19 cellular contexts compared by ENCODE assay signal in the genomic region with DNA sequence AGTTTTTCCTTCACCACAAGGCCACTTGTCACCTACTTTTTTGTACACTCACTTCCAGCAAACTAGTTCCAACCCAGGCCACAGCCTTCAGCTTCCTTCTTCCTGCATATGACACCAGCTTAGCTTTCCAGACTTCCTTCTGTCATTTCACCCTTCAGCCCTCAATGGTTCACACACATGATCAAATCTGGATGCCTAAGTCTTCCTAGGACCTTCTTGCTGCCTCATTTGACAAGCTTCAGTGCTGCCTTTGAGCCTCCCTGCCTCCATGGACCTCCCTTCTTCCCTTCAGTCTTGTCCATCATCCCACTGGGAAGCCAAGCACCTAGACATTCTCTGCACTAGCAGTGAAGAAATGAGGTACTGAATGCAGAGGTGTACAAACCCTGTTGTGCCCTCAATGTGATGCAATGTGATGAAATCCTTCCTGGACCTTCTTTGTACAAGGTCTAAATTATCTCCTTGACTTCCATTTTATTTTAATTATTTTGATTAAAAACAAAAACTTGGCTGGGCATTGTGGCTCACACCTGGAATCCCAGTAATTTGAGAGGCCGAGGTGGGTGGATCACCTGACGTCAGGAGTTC. TPM values are rescaled to one million over a fixed set of nuclear protein-coding genes. Genes with fewer than 3 reads are reported as not detected.
DNase-seq lines count a peak whose midpoint lies in the region; ATAC-seq, FAIRE-seq and TF ChIP-seq lines count a peak whose summit lies in the region.
"Had no signal": no experiment of that assay in that cellular context is flagged by ENCODE, and none has a peak within 500 bp of the region (broad histone marks: within the 10 kb centered on the region; RNA-seq: fewer than 3 reads in every experiment).

No MANE protein-coding gene starts in this region.

- H4K20me1 ChIP-seq in K562 (replicated peaks; ENCODE audit: control insufficient read depth, insufficient read depth, low read length) = no peaks in the 10 kb centered on the region

- 65% methylated on average over 2 of the region's 2 CpGs for WGBS in K562 (ENCODE audit: insufficient coverage, low coverage, missing lambda C conversion rate)

- no peaks in the 10 kb centered on the region for H3K79me2 ChIP-seq in K562 (ENCODE audit: control insufficient read depth, insufficient read depth, low read length)

- H3K9ac ChIP-seq in K562 (ENCODE audit: insufficient read depth in 1 of 2, low read depth in 2 of 2, low read length in 2 of 2) = no peak overlapping the region

- peak; percentile 46; the same call in 2 of the 3 replicates for ATAC-seq in K562
- ATAC-seq: Panc1, T-cell had no signal

- no peak overlapping the region for H2AFZ ChIP-seq in K562 (ENCODE audit: low read depth, low read length)

- DNase-seq in activated CD4-positive, alpha-beta T cell treated with anti-CD3 and anti-CD28 coated beads, Interleukin-2, amount 10 ng/mL, durations not matched to agents 24 days and 14 days = no peak
- no peak for DNase-seq in activated CD4-positive, alpha-beta T cell treated with anti-CD3 and anti-CD28 coated beads for 48 hours
- peak; percentile 57 for DNase-seq in OCI-M1 (lab: John Stamatoyannopoulos, UW)
- no peak for DNase-seq in K562 (ENCODE audit: extremely low read depth in 1 of 4, low spot score in 3 of 4)
- DNase-seq in progenitor cell of endocrine pancreas (ENCODE audit: low spot score, unreplicated experiment) = no peak
- DNase-seq in posterior vena cava (ENCODE audit: low spot score) = no peak
- no peak for DNase-seq in stimulated activated CD4-positive, alpha-beta T cell treated with anti-CD3 and anti-CD28 coated beads, Interleukin-4, amount 100 ng/mL, for 4 hours
- no peak for DNase-seq in SIG-M5 (lab: John Stamatoyannopoulos, UW)
- DNase-seq: ACHN; activated effector memory CD4-positive, alpha-beta T cell treated with Interleukin-2 at 50 U/mL for 16 hours; midbrain; MM.1S; NCI-H2081 treated with DMSO at 0.1 percent for 48 hours; stimulated activated CD4-positive, alpha-beta T cell treated with anti-CD3 and anti-CD28 coated beads, Interleukin-2, amount 100 ng/mL, for 48 hours; T-cell; trophoblast cell had no signal

- H3K4me2 ChIP-seq in K562 (ENCODE audit: insufficient read depth, low read length) = no peak overlapping the region

- no peak for TF ChIP-seq CTCF in K562 (IDR thresholded peaks at IDR 0.05 in 2 of 3, conservative IDR thresholded peaks at IDR 0.05 in 1 of 3; ENCODE audit: insufficient read depth in 2 of 3, low read depth in 1 of 3, low read length in 3 of 3)
- no peak for TF ChIP-seq CTCF in progenitor cell of endocrine pancreas (IDR thresholded peaks at IDR 0.05; ENCODE audit: unreplicated experiment)

- no peaks in the 10 kb centered on the region for H3K27me3 Mint-ChIP-seq in activated CD4-positive, alpha-beta T cell treated with anti-CD3 and anti-CD28 coated beads, Interleukin-2, amount 10 ng/mL, durations not matched to agents 24 days and 14 days
- H3K27me3 Mint-ChIP-seq in progenitor cell of endocrine pancreas = no peaks in the 10 kb centered on the region
- H3K27me3 Mint-ChIP-seq: T-cell had no signal

- H3K36me3 ChIP-seq in K562 (ENCODE audit: control insufficient read depth, insufficient read depth, low read length) = peaks cover 36% of the 10 kb centered on the region; the same call in 2 of the 3 replicates

- H3K27ac ChIP-seq in K562 (ENCODE audit: extremely low read depth, low read depth, low read length) = peak overlapping the region; percentile 26; the same call in 1 of the 3 replicates

- no peak for TF ChIP-seq POLR2A in K562 (conservative IDR thresholded peaks at IDR 0.05)

- no peak overlapping the region for H3K4me3 Mint-ChIP-seq in activated CD4-positive, alpha-beta T cell treated with anti-CD3 and anti-CD28 coated beads, Interleukin-2, amount 10 ng/mL, durations not matched to agents 24 days and 14 days
- H3K4me3 Mint-ChIP-seq in progenitor cell of endocrine pancreas (ENCODE audit: low read depth) = no peak overlapping the region
- H3K4me3 Mint-ChIP-seq: T-cell had no signal

- H3K9me1 ChIP-seq in K562 (ENCODE audit: control insufficient read depth, insufficient read depth, low read length) = no peaks in the 10 kb centered on the region

- H3K9me3 Mint-ChIP-seq in activated CD4-positive, alpha-beta T cell treated with anti-CD3 and anti-CD28 coated beads, Interleukin-2, amount 10 ng/mL, durations not matched to agents 24 days and 14 days = no peaks in the 10 kb centered on the region
- no peaks in the 10 kb centered on the region for H3K9me3 Mint-ChIP-seq in progenitor cell of endocrine pancreas (ENCODE audit: low read depth)
- H3K9me3 Mint-ChIP-seq: T-cell had no signal

- no peak for FAIRE-seq in K562 (lab: Jason Lieb, UNC)
- FAIRE-seq: H1, kidney had no signal

- peaks cover 50% of the 10 kb centered on the region for H3K4me1 Mint-ChIP-seq in activated CD4-positive, alpha-beta T cell treated with anti-CD3 and anti-CD28 coated beads, Interleukin-2, amount 10 ng/mL, durations not matched to agents 24 days and 14 days
- peaks cover 5% of the 10 kb centered on the region for H3K4me1 Mint-ChIP-seq in progenitor cell of endocrine pancreas (ENCODE audit: low read depth)

- CTCF ChIA-PET in K562 (lab: Yijun Ruan, JAX; ENCODE audit: low intra/inter-chr PET ratio) = no interaction called here

- no peak for TF ChIP-seq EP300 in K562 (IDR thresholded peaks at IDR 0.05; ENCODE audit: low read length)

- no peak for TF ChIP-seq RAD21 in K562 (CRISPR knock-in tag; conservative IDR thresholded peaks at IDR 0.05 in 1 of 2, IDR thresholded peaks at IDR 0.05 in 1 of 2)

- H3K4me3 ChIP-seq in K562 = no peak overlapping the region

- BruUV-seq in K562 (replicated peaks; lab: Mats Ljungman, UMichigan) = no TSS peak

- H3K4me1 ChIP-seq in K562 (replicated peaks in 1 of 2; ENCODE audit: control insufficient read depth in 2 of 2, insufficient read depth in 2 of 2, low read length in 2 of 2) = no peaks in the 10 kb centered on the region; a peak in 1 of 5 replicates

- H3K36me3 Mint-ChIP-seq in activated CD4-positive, alpha-beta T cell treated with anti-CD3 and anti-CD28 coated beads, Interleukin-2, amount 10 ng/mL, durations not matched to agents 24 days and 14 days (ENCODE audit: low read depth) = peaks cover 77% of the 10 kb centered on the region
- H3K36me3 Mint-ChIP-seq in progenitor cell of endocrine pancreas (ENCODE audit: insufficient read depth) = peaks cover 21% of the 10 kb centered on the region

- in situ Hi-C loops in K562 (cut with MboI) = no loop called here

- POLR2A ChIA-PET in K562 (lab: Yijun Ruan, JAX) = interaction anchor here (0.6 kb wide), 1 partner anchor 221 kb away, joined by 3 read pairs; no protein-coding TSS in a partner anchor

- H3K27me3 ChIP-seq in K562 (ENCODE audit: control insufficient read depth in 2 of 2, insufficient read depth in 2 of 2, low read length in 2 of 2) = no peaks in the 10 kb centered on the region

- intact Hi-C loops in activated CD4-positive, alpha-beta T cell treated with anti-CD3 and anti-CD28 coated beads, Interleukin-2, amount 10 ng/mL, durations not matched to agents 24 days and 14 days (cut with micrococcal nuclease) = no loop called here
- intact Hi-C loops in K562 (cut with micrococcal nuclease) = no loop called here
- intact Hi-C loops in posterior vena cava (cut with DNase I) = no loop called here

- H3K27ac Mint-ChIP-seq in activated CD4-positive, alpha-beta T cell treated with anti-CD3 and anti-CD28 coated beads, Interleukin-2, amount 10 ng/mL, durations not matched to agents 24 days and 14 days = peak overlapping the region; percentile 79
- H3K27ac Mint-ChIP-seq in progenitor cell of endocrine pancreas = peak overlapping the region; percentile 73

- no peaks in the 10 kb centered on the region for H3K9me3 ChIP-seq in K562 (replicated peaks; ENCODE audit: control insufficient read depth, insufficient read depth, low read depth, low read length)

RNA-seq across cellular contexts. Expression of a gene that starts 4.3 kb away (rescaled TPM):
- total RNA-seq in activated CD4-positive, alpha-beta T cell treated with anti-CD3 and anti-CD28 coated beads, Interleukin-2, amount 10 ng/mL, durations not matched to agents 24 days and 14 days = 33.8 and 34.3 TPM in 2 replicates
- total RNA-seq in K562 (2011; cell fraction: chromatin; rRNA removed; ENCODE audit: low replicate concordance) = 20.5 and 46.6 TPM in 2 replicates
- total RNA-seq in K562 (2011; cell fraction: nucleolus; rRNA removed) = 18.4 and 21.0 TPM in 2 replicates
- total RNA-seq in K562 (2011; cell fraction: nucleoplasm; rRNA removed) = 19.1 and 20.8 TPM in 2 replicates
- total RNA-seq in K562 (2014; rRNA removed) (0.41 and 0.73 TPM in 2 replicates), K562 (2014; rRNA removed; fragmentation: Illumina TruSeq; extraction: Trizol) (0.57 and 0.65 TPM in 2 replicates), K562 (2015; rRNA removed; fragmentation: Illumina TruSeq; extraction: Trizol) (0.68 and 1.1 TPM in 2 replicates), K562 (2021) (2.5 and 2.6 TPM in 2 replicates), progenitor cell of endocrine pancreas (380 and 408 TPM in 2 replicates), posterior vena cava (1 to 10 TPM; 8.0 to 9.4 TPM)
- polyA plus RNA-seq in K562 (2011; rRNA removed) (1.0 and 1.4 TPM in 2 replicates), K562 (2014; fragmentation: Illumina TruSeq; extraction: Trizol) (0.84 and 0.85 TPM in 2 replicates), K562 (2014; fragmentation: Nextera tagmentation; extraction: Ambion mirVana) (under 1 TPM; 0.11 to 0.28 TPM), K562 (2014; rRNA removed) (0.97 and 2.5 TPM in 2 replicates)
- 0.62 and 0.89 TPM in 2 replicates for polyA plus RNA-seq in K562 (2011; cell fraction: cytosol; rRNA removed)
- 9.7 and 17.2 TPM in 2 replicates for polyA plus RNA-seq in K562 (2011; cell fraction: nucleus; rRNA removed)
- 1.9 and 6.6 TPM in 2 replicates for polyA plus RNA-seq in K562 (2012)
- 0.42 and 0.67 TPM in 2 replicates for polyA minus RNA-seq in K562 (2011; rRNA and poly(A)+ RNA removed)
- polyA minus RNA-seq in K562 (2011; cell fraction: cytosol; rRNA and poly(A)+ RNA removed) = not detected in 2 replicates
- 1.8 and 3.1 TPM in 2 replicates for polyA minus RNA-seq in K562 (2011; cell fraction: nucleus; rRNA and poly(A)+ RNA removed)

RNA-seq across cellular contexts. Expression of a gene that starts 6.6 kb away (rescaled TPM):
- total RNA-seq in activated CD4-positive, alpha-beta T cell treated with anti-CD3 and anti-CD28 coated beads, Interleukin-2, amount 10 ng/mL, durations not matched to agents 24 days and 14 days = 138 and 159 TPM in 2 replicates
- 81.4 and 153 TPM in 2 replicates for total RNA-seq in K562 (2011; cell fraction: chromatin; rRNA removed; ENCODE audit: low replicate concordance)
- total RNA-seq in K562 (2011; cell fraction: nucleolus; rRNA removed) = 68.0 and 70.8 TPM in 2 replicates
- 73.3 and 91.5 TPM in 2 replicates for total RNA-seq in K562 (2011; cell fraction: nucleoplasm; rRNA removed)
- total RNA-seq in K562 (2014; rRNA removed) = 4.3 and 10.4 TPM in 2 replicates
- 5.8 and 9.5 TPM in 2 replicates for total RNA-seq in K562 (2014; rRNA removed; fragmentation: Illumina TruSeq; extraction: Trizol)
- 6.1 and 7.1 TPM in 2 replicates for total RNA-seq in K562 (2015; rRNA removed; fragmentation: Illumina TruSeq; extraction: Trizol)
- total RNA-seq in K562 (2021) = 7.8 and 10.7 TPM in 2 replicates
- polyA plus RNA-seq in K562 (2011; rRNA removed) = 14.8 and 17.9 TPM in 2 replicates
- 12.1 and 12.7 TPM in 2 replicates for polyA plus RNA-seq in K562 (2011; cell fraction: cytosol; rRNA removed)
- 100 and 115 TPM in 2 replicates for polyA plus RNA-seq in K562 (2011; cell fraction: nucleus; rRNA removed)
- polyA plus RNA-seq in K562 (2012) = 11.0 and 18.6 TPM in 2 replicates
- 7.1 and 7.4 TPM in 2 replicates for polyA plus RNA-seq in K562 (2014; fragmentation: Illumina TruSeq; extraction: Trizol)
- polyA plus RNA-seq in K562 (2014; fragmentation: Nextera tagmentation; extraction: Ambion mirVana) = 1 to 10 TPM in 1 of 2 experiments, under 1 TPM in 1; 0.79 to 2.7 TPM
- 11.1 and 14.3 TPM in 2 replicates for polyA plus RNA-seq in K562 (2014; rRNA removed)
- 11.7 and 18.8 TPM in 2 replicates for polyA minus RNA-seq in K562 (2011; rRNA and poly(A)+ RNA removed)
- 2.8 and 3.9 TPM in 2 replicates for polyA minus RNA-seq in K562 (2011; cell fraction: cytosol; rRNA and poly(A)+ RNA removed)
- 13.7 and 14.9 TPM in 2 replicates for polyA minus RNA-seq in K562 (2011; cell fraction: nucleus; rRNA and poly(A)+ RNA removed)
- 57.4 and 62.4 TPM in 2 replicates for total RNA-seq in progenitor cell of endocrine pancreas
- 10 to 100 TPM; 53.7 to 92.4 TPM for total RNA-seq in posterior vena cava

RNA-seq across cellular contexts. Expression of a gene that starts 20.3 kb away (rescaled TPM):
- total RNA-seq in activated CD4-positive, alpha-beta T cell treated with anti-CD3 and anti-CD28 coated beads, Interleukin-2, amount 10 ng/mL, durations not matched to agents 24 days and 14 days = 95.1 and 95.6 TPM in 2 replicates
- total RNA-seq in K562 (2011; cell fraction: chromatin; rRNA removed; ENCODE audit: low replicate concordance) = 90.0 and 216 TPM in 2 replicates
- 97.2 and 97.5 TPM in 2 replicates for total RNA-seq in K562 (2011; cell fraction: nucleolus; rRNA removed)
- total RNA-seq in K562 (2011; cell fraction: nucleoplasm; rRNA removed) = 62.9 and 73.1 TPM in 2 replicates
- 35.7 and 42.0 TPM in 2 replicates for total RNA-seq in K562 (2014; rRNA removed)
- 14.2 and 16.4 TPM in 2 replicates for total RNA-seq in K562 (2014; rRNA removed; fragmentation: Illumina TruSeq; extraction: Trizol)
- total RNA-seq in K562 (2015; rRNA removed; fragmentation: Illumina TruSeq; extraction: Trizol) = 19.1 and 19.2 TPM in 2 replicates
- 40.4 and 47.6 TPM in 2 replicates for total RNA-seq in K562 (2021)
- 10.4 and 10.9 TPM in 2 replicates for polyA plus RNA-seq in K562 (2011; rRNA removed)
- 10.0 and 11.7 TPM in 2 replicates for polyA plus RNA-seq in K562 (2011; cell fraction: cytosol; rRNA removed)
- polyA plus RNA-seq in K562 (2011; cell fraction: nucleus; rRNA removed) = 71.6 and 97.1 TPM in 2 replicates
- 37.4 and 47.4 TPM in 2 replicates for polyA plus RNA-seq in K562 (2012)
- polyA plus RNA-seq in K562 (2014; fragmentation: Illumina TruSeq; extraction: Trizol) = 24.3 and 37.9 TPM in 2 replicates
- 1 to 10 TPM; 3.1 to 6.1 TPM for polyA plus RNA-seq in K562 (2014; fragmentation: Nextera tagmentation; extraction: Ambion mirVana)
- 28.8 and 33.2 TPM in 2 replicates for polyA plus RNA-seq in K562 (2014; rRNA removed)
- polyA minus RNA-seq in K562 (2011; rRNA and poly(A)+ RNA removed) = 9.7 and 24.2 TPM in 2 replicates
- 12.1 and 24.3 TPM in 2 replicates for polyA minus RNA-seq in K562 (2011; cell fraction: cytosol; rRNA and poly(A)+ RNA removed)
- polyA minus RNA-seq in K562 (2011; cell fraction: nucleus; rRNA and poly(A)+ RNA removed) = 31.6 and 43.9 TPM in 2 replicates
- total RNA-seq in progenitor cell of endocrine pancreas = 99.3 and 104 TPM in 2 replicates
- total RNA-seq in posterior vena cava = 10 to 100 TPM; 34.9 to 53.7 TPM

RNA-seq across cellular contexts. Expression of a gene that starts 21.0 kb away (rescaled TPM):
- 107 and 112 TPM in 2 replicates for total RNA-seq in activated CD4-positive, alpha-beta T cell treated with anti-CD3 and anti-CD28 coated beads, Interleukin-2, amount 10 ng/mL, durations not matched to agents 24 days and 14 days
- total RNA-seq in K562 (2011; cell fraction: chromatin; rRNA removed; ENCODE audit: low replicate concordance) = 71.7 and 221 TPM in 2 replicates
- 175 and 192 TPM in 2 replicates for total RNA-seq in K562 (2011; cell fraction: nucleolus; rRNA removed)
- total RNA-seq in K562 (2011; cell fraction: nucleoplasm; rRNA removed) = 73.9 and 88.9 TPM in 2 replicates
- total RNA-seq in K562 (2014; rRNA removed) (109 and 151 TPM in 2 replicates), K562 (2014; rRNA removed; fragmentation: Illumina TruSeq; extraction: Trizol) (15.2 and 21.7 TPM in 2 replicates), K562 (2015; rRNA removed; fragmentation: Illumina TruSeq; extraction: Trizol) (31.8 and 36.2 TPM in 2 replicates), K562 (2021) (104 and 122 TPM in 2 replicates), progenitor cell of endocrine pancreas (54.9 and 56.4 TPM in 2 replicates), posterior vena cava (10 to 100 TPM; 24.9 to 30.6 TPM)
- polyA plus RNA-seq in K562 (2011; rRNA removed) (13.7 and 22.4 TPM in 2 replicates), K562 (2014; fragmentation: Illumina TruSeq; extraction: Trizol) (46.0 and 58.1 TPM in 2 replicates), K562 (2014; fragmentation: Nextera tagmentation; extraction: Ambion mirVana) (1 to 10 TPM; 7.3 to 7.5 TPM), K562 (2014; rRNA removed) (41.5 and 47.7 TPM in 2 replicates)
- polyA plus RNA-seq in K562 (2011; cell fraction: cytosol; rRNA removed) = 17.4 and 31.1 TPM in 2 replicates
- 90.5 and 143 TPM in 2 replicates for polyA plus RNA-seq in K562 (2011; cell fraction: nucleus; rRNA removed)
- 48.6 and 67.0 TPM in 2 replicates for polyA plus RNA-seq in K562 (2012)
- 30.5 and 36.4 TPM in 2 replicates for polyA minus RNA-seq in K562 (2011; rRNA and poly(A)+ RNA removed)
- 44.0 and 46.2 TPM in 2 replicates for polyA minus RNA-seq in K562 (2011; cell fraction: cytosol; rRNA and poly(A)+ RNA removed)
- 86.6 and 94.8 TPM in 2 replicates for polyA minus RNA-seq in K562 (2011; cell fraction: nucleus; rRNA and poly(A)+ RNA removed)

RNA-seq across cellular contexts. Expression of a gene that starts 21.2 kb away (rescaled TPM):
- total RNA-seq in activated CD4-positive, alpha-beta T cell treated with anti-CD3 and anti-CD28 coated beads, Interleukin-2, amount 10 ng/mL, durations not matched to agents 24 days and 14 days = 565 and 584 TPM in 2 replicates
- total RNA-seq in K562 (2011; cell fraction: chromatin; rRNA removed; ENCODE audit: low replicate concordance) = 148 and 155 TPM in 2 replicates
- total RNA-seq in K562 (2011; cell fraction: nucleolus; rRNA removed) = 87.5 and 96.2 TPM in 2 replicates
- 95.8 and 96.0 TPM in 2 replicates for total RNA-seq in K562 (2011; cell fraction: nucleoplasm; rRNA removed)
- total RNA-seq in K562 (2014; rRNA removed) = 130 and 163 TPM in 2 replicates
- total RNA-seq in K562 (2014; rRNA removed; fragmentation: Illumina TruSeq; extraction: Trizol) = 150 and 153 TPM in 2 replicates
- 159 and 161 TPM in 2 replicates for total RNA-seq in K562 (2015; rRNA removed; fragmentation: Illumina TruSeq; extraction: Trizol)
- 111 and 121 TPM in 2 replicates for total RNA-seq in K562 (2021)
- 109 and 134 TPM in 2 replicates for polyA plus RNA-seq in K562 (2011; rRNA removed)
- 55.0 and 57.6 TPM in 2 replicates for polyA plus RNA-seq in K562 (2011; cell fraction: cytosol; rRNA removed)
- polyA plus RNA-seq in K562 (2011; cell fraction: nucleus; rRNA removed) = 277 and 296 TPM in 2 replicates
- 158 and 194 TPM in 2 replicates for polyA plus RNA-seq in K562 (2012)
- polyA plus RNA-seq in K562 (2014; fragmentation: Illumina TruSeq; extraction: Trizol) = 161 and 169 TPM in 2 replicates
- polyA plus RNA-seq in K562 (2014; fragmentation: Nextera tagmentation; extraction: Ambion mirVana) = 100 to 1,000 TPM; 540 to 579 TPM
- polyA plus RNA-seq in K562 (2014; rRNA removed) = 169 and 208 TPM in 2 replicates
- 50.4 and 50.6 TPM in 2 replicates for polyA minus RNA-seq in K562 (2011; rRNA and poly(A)+ RNA removed)
- 21.7 and 27.4 TPM in 2 replicates for polyA minus RNA-seq in K562 (2011; cell fraction: cytosol; rRNA and poly(A)+ RNA removed)
- polyA minus RNA-seq in K562 (2011; cell fraction: nucleus; rRNA and poly(A)+ RNA removed) = 28.9 and 47.8 TPM in 2 replicates
- total RNA-seq in progenitor cell of endocrine pancreas = 118 and 120 TPM in 2 replicates
- total RNA-seq in posterior vena cava = 10 to 100 TPM; 72.6 to 97.7 TPM
